1 cellular context compared by ENCODE assay signal in genomic region chr3:16063603-16064002, GRCh38.
TF ChIP-seq lines count a peak whose summit lies in the region.

No MANE protein-coding gene starts in this region.

TF ChIP-seq in IMR-90, 13 proteins besides CTCF, POLR2A, EP300 and RAD21 (continued from another document):
- TF ChIP-seq MXI1 (IDR thresholded peaks at IDR 0.05; ENCODE audit: borderline replicate concordance, low read depth, low read length) (no peak), RCOR1 (IDR thresholded peaks at IDR 0.05; ENCODE audit: insufficient replicate concordance, low read length) (no peak), ELK1 (IDR thresholded peaks at IDR 0.05; ENCODE audit: borderline replicate concordance, low read depth, low read length) (no peak)
TF ChIP-seq in IMR-90: peak in this region for 0.
